In genomic region chr1:232704694-232705680, GRCh38 we compare ENCODE assay signal across 8 cellular contexts.
DNase-seq lines count a peak whose midpoint lies in the region; ATAC-seq, FAIRE-seq and TF ChIP-seq lines count a peak whose summit lies in the region.

No MANE protein-coding gene starts in this region.

- H3K9me3 ChIP-seq in H1 (ENCODE audit: insufficient read depth in 2 of 2, low read depth in 1 of 2, low read length in 1 of 2) = no peaks in the 10 kb centered on the region

- H3K79me1 ChIP-seq in H1 (ENCODE audit: low read depth, low read length) = no peaks in the 10 kb centered on the region

- CTCF ChIA-PET in H1 (lab: Charles Lee; ENCODE audit: partially characterized antibody) = no interaction called here

- no peak for TF ChIP-seq RAD21 in H1 (IDR thresholded peaks at IDR 0.05 in 1 of 2, conservative IDR thresholded peaks at IDR 0.05 in 1 of 2; ENCODE audit: low read depth in 2 of 2, low read length in 2 of 2)

- H2AFZ ChIP-seq in H1 (ENCODE audit: low read length) = peak overlapping the region; percentile 37; the same call in 1 of the 2 replicates

- TF ChIP-seq EP300 in H1 (IDR thresholded peaks at IDR 0.05; ENCODE audit: borderline replicate concordance in 1 of 2, low read depth in 2 of 2, low read length in 2 of 2) = no peak

- no peak for TF ChIP-seq POLR2A in H1 (IDR thresholded peaks at IDR 0.05; ENCODE audit: control extremely low read depth in 1 of 2, low read depth in 2 of 2, low read length in 2 of 2)

- no peaks in the 10 kb centered on the region for H3K79me2 ChIP-seq in H1 (ENCODE audit: control insufficient read depth in 1 of 2, insufficient read depth in 2 of 2, low read length in 2 of 2)

- no peak overlapping the region for H4K8ac ChIP-seq in H1 (ENCODE audit: extremely low read depth, insufficient read depth, low read length)

- in situ Hi-C loops in G401 (cut with HindIII; ENCODE audit: low sequenced_read_pairs) = no loop called here

- no peak overlapping the region for H4K5ac ChIP-seq in H1 (ENCODE audit: insufficient read length, low read depth, low read length)

- H2BK15ac ChIP-seq in H1 (ENCODE audit: low read length) = no peak overlapping the region

- no peak overlapping the region for H3K27ac ChIP-seq in H1 (ENCODE audit: low read depth, low read length)

- H3K9ac ChIP-seq in H1 (replicated peaks in 1 of 4; ENCODE audit: extremely low read depth in 1 of 4, low read depth in 3 of 4, low read length in 3 of 4) = no peak overlapping the region

- no peak for FAIRE-seq in H1 (lab: Jason Lieb, UNC)

- H2BK120ac ChIP-seq in H1 (replicated peaks; ENCODE audit: low read depth, low read length) = no peak overlapping the region

- ATAC-seq in GM19463 (IDR thresholded peaks at IDR 0.05; ENCODE audit: unreplicated experiment) = no peak
- ATAC-seq in GM18868 (IDR thresholded peaks at IDR 0.05; ENCODE audit: unreplicated experiment) = no peak

- no peak overlapping the region for H3K23ac ChIP-seq in H1 (ENCODE audit: insufficient read length)

- H3K18ac ChIP-seq in H1 (ENCODE audit: extremely low read depth, low read length) = no peak overlapping the region

- WGBS in H1 (ENCODE audit: extremely low coverage in 1 of 2, insufficient coverage in 1 of 2, insufficient read length in 1 of 2, insufficient replicate concordance in 2 of 2, low coverage in 1 of 2, low lambda C conversion rate in 2 of 2, missing lambda C conversion rate in 1 of 2), 2 experiments = 88% methylated on average over 7 of the region's 7 CpGs; no CpG with 5 or more reads in 1 of the 2 experiments

- no peak overlapping the region for H2AK5ac ChIP-seq in H1 (ENCODE audit: low read depth, low read length)

- no peak overlapping the region for H2BK5ac ChIP-seq in H1 (ENCODE audit: low read depth, low read length)

- DNase-seq in G401 (ENCODE audit: low spot score) (peak; percentile 0), NCI-H460 (ENCODE audit: extremely low read depth, low read depth) (peak; percentile 64), H1 (ENCODE audit: low read depth in 1 of 2, low spot score in 2 of 2) (no peak), mucosa of gallbladder (ENCODE audit: low spot score) (peak; percentile 80), cerebellum (ENCODE audit: low spot score) (no peak), NCI-H526 treated with DMSO at 0.1 percent for 48 hours (lab: John Stamatoyannopoulos, UW) (no peak)

- no peaks in the 10 kb centered on the region for H3K4me1 ChIP-seq in H1 (replicated peaks in 1 of 4; ENCODE audit: control insufficient read depth in 3 of 4, insufficient read depth in 4 of 4, low read length in 3 of 4)

- no peak overlapping the region for H2BK20ac ChIP-seq in H1 (ENCODE audit: low read length)

- H3K27me3 ChIP-seq in H1 (replicated peaks in 1 of 4; ENCODE audit: control insufficient read depth in 3 of 4, extremely low read depth in 1 of 4, insufficient read depth in 3 of 4, low read length in 3 of 4) = no peaks in the 10 kb centered on the region

- no peaks in the 10 kb centered on the region for H3K36me3 ChIP-seq in H1 (ENCODE audit: control insufficient read depth in 2 of 4, insufficient read depth in 4 of 4, low read length in 3 of 4)

- POLR2A ChIA-PET in H1 (lab: Charles Lee; ENCODE audit: partially characterized antibody) = no interaction called here

- H4K91ac ChIP-seq in H1 (replicated peaks; ENCODE audit: insufficient read length, low read length) = no peak overlapping the region

- no peak overlapping the region for H2BK12ac ChIP-seq in H1 (ENCODE audit: low read depth, low read length)

- H3K56ac ChIP-seq in H1 (replicated peaks; ENCODE audit: insufficient read length, low read depth, low read length) = no peak overlapping the region

- no peaks in the 10 kb centered on the region for H3K23me2 ChIP-seq in H1 (ENCODE audit: low read depth, low read length)

- H3K4me3 ChIP-seq in H1 (ENCODE audit: extremely low read depth in 1 of 4, insufficient read depth in 2 of 4, low read depth in 3 of 4, low read length in 4 of 4) = no peak overlapping the region

- H3K14ac ChIP-seq in H1 (ENCODE audit: insufficient read length) = no peak overlapping the region

- no peaks in the 10 kb centered on the region for H4K20me1 ChIP-seq in H1 (replicated peaks in 1 of 2; ENCODE audit: control insufficient read depth in 1 of 2, insufficient read depth in 2 of 2, low read length in 2 of 2)

- no peak overlapping the region for H3K4ac ChIP-seq in H1 (replicated peaks; ENCODE audit: insufficient read length, low read depth, low read length)

- no peak for TF ChIP-seq CTCF in H1 (IDR thresholded peaks at IDR 0.05; ENCODE audit: control extremely low read depth in 1 of 3, insufficient read depth in 1 of 3, low read depth in 1 of 3, low read length in 3 of 3)

- no peak overlapping the region for H3K4me2 ChIP-seq in H1 (ENCODE audit: insufficient read depth in 1 of 2, low read depth in 2 of 2, low read length in 2 of 2)

TF ChIP-seq in H1, 55 proteins besides CTCF, POLR2A, EP300 and RAD21:
- TF ChIP-seq CEBPB (IDR thresholded peaks at IDR 0.05; ENCODE audit: low read depth, low read length) = peak; percentile 20; the same call in 1 of the 2 replicates
- no peak for TF ChIP-seq E2F6 (IDR thresholded peaks at IDR 0.05)
- TF ChIP-seq RBBP5 (IDR thresholded peaks at IDR 0.05; ENCODE audit: borderline replicate concordance, low read depth, low read length) = no peak

Comparison
In these comparisons a context has a peak if more than half of its experiments do, and no peak if none do; other contexts are left out.
1. DNase-seq: peak in G401 (single experiment), NCI-H460 (single experiment) and mucosa of gallbladder (single experiment); none in H1 (0 of 2), cerebellum (single experiment) and NCI-H526 treated with DMSO at 0.1 percent for 48 hours (single experiment).